Comparison of ENCODE assay signal across 21 cellular contexts in the genomic region with DNA sequence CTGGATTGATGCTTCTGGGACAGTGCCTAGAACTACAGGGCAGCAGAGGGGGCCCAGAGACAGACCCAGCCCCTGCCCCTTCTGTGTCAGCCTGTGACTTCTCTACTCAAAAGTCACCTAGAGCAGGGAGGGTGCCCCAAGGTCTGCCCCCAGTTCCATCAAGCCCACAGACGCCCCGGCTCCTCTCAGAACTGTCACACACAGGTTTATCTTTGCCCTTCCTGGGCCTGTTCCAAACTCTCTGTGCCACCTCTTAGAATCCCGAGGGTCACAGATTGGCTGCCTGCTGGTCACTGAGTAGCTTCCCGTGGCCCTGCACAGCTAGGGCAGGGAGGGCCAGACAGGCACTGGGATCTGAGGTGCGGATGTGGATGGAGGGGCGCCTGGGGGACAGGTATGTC. TPM values are rescaled to one million over a fixed set of nuclear protein-coding genes. Genes with fewer than 3 reads are reported as not detected.
DNase-seq lines count a peak whose midpoint lies in the region; ATAC-seq and TF ChIP-seq lines count a peak whose summit lies in the region.
"Had no signal": no experiment of that assay in that cellular context is flagged by ENCODE, and none has a peak within 500 bp of the region (broad histone marks: within the 10 kb centered on the region; RNA-seq: fewer than 3 reads in every experiment).

No MANE protein-coding gene starts in this region.

- peaks cover 3% of the 10 kb centered on the region for H3K9me3 Mint-ChIP-seq in activated CD4-positive, alpha-beta T cell treated with anti-CD3 and anti-CD28 coated beads, Interleukin-2, amount 10 ng/mL, durations not matched to agents 24 days and 14 days
- H3K9me3 Mint-ChIP-seq in activated T-helper 2 cell treated with anti-CD3 and anti-CD28 coated beads, Interferon-gamma antibody, Interleukin-2, Interleukin-4, amounts not matched to agents 10 μg/mL and 5 μg/mL and 100 μg/mL, durations not matched to agents 14 hours and 24 hours and 36 hours, result peaks cover 8% of the 10 kb centered on the region
- peaks cover 0 to 12% (median 0%) of the 10 kb centered on the region in 11 donors for H3K9me3 Mint-ChIP-seq in naive thymus-derived CD4-positive, alpha-beta T cell

- peak overlapping the region; percentile 76 for H3K4me3 ChIP-seq in GM12864 (ENCODE audit: low read depth, low read length)
- H3K4me3 ChIP-seq in naive thymus-derived CD4-positive, alpha-beta T cell (ENCODE audit: low read length), result peak overlapping the region; percentile 70
- H3K4me3 ChIP-seq: coronary artery, esophagus muscularis mucosa, K562, testis had no signal

- peaks cover 60 to 68% of the 10 kb centered on the region in 2 donors for H3K4me1 ChIP-seq in naive thymus-derived CD4-positive, alpha-beta T cell (ENCODE audit: control insufficient read depth in 2 of 2, insufficient read depth in 2 of 2, low read length in 2 of 2)
- H3K4me1 ChIP-seq: Caco-2 had no signal

- CTCF ChIA-PET in naive thymus-derived CD4-positive, alpha-beta T cell (lab: Charles Lee), result interaction anchor here (1.1 to 4.8 kb wide), 7 partner anchors 8 to 44 kb away, joined by 3 to 25 read pairs (median 8); no protein-coding TSS in a partner anchor

- ATAC-seq in naive thymus-derived CD4-positive, alpha-beta T cell, result no peak
- ATAC-seq in GM18907 (IDR thresholded peaks at IDR 0.05; ENCODE audit: unreplicated experiment) (no peak), HG03442 (IDR thresholded peaks at IDR 0.05; ENCODE audit: unreplicated experiment) (no peak)
- ATAC-seq: K562, left cardiac atrium had no signal

- peaks cover 8% of the 10 kb centered on the region for H3K36me3 Mint-ChIP-seq in activated CD4-positive, alpha-beta T cell treated with anti-CD3 and anti-CD28 coated beads, Interleukin-2, amount 10 ng/mL, durations not matched to agents 24 days and 14 days (ENCODE audit: low read depth)
- peaks cover 15% of the 10 kb centered on the region for H3K36me3 Mint-ChIP-seq in activated T-helper 2 cell treated with anti-CD3 and anti-CD28 coated beads, Interferon-gamma antibody, Interleukin-2, Interleukin-4, amounts not matched to agents 10 μg/mL and 5 μg/mL and 100 μg/mL, durations not matched to agents 14 hours and 24 hours and 36 hours (ENCODE audit: low read depth)
- peaks cover 0 to 38% (median 5%) of the 10 kb centered on the region in 5 donors for H3K36me3 Mint-ChIP-seq in naive thymus-derived CD4-positive, alpha-beta T cell

- intact Hi-C loops in activated CD4-positive, alpha-beta T cell treated with anti-CD3 and anti-CD28 coated beads, Interleukin-2, amount 10 ng/mL, durations not matched to agents 24 days and 14 days (cut with micrococcal nuclease), result loop anchor here (10.0 kb wide), 1 partner anchor 825 kb away; the partner anchor contains the start of gene RNF44
- intact Hi-C loops in activated T-helper 2 cell treated with anti-CD3 and anti-CD28 coated beads, Interferon-gamma antibody, Interleukin-2, Interleukin-4, amounts not matched to agents 10 μg/mL and 5 μg/mL and 100 μg/mL, durations not matched to agents 14 hours and 24 hours and 36 hours (cut with micrococcal nuclease), result no loop called here
- intact Hi-C loops in naive thymus-derived CD4-positive, alpha-beta T cell (cut with micrococcal nuclease), result loop anchor here in 1 of 2 donors (5.0 kb wide), 1 partner anchor 233 kb away; the partner anchor contains the start of gene TMED9

- H3K4me1 Mint-ChIP-seq in activated CD4-positive, alpha-beta T cell treated with anti-CD3 and anti-CD28 coated beads, Interleukin-2, amount 10 ng/mL, durations not matched to agents 24 days and 14 days, result peaks cover 75% of the 10 kb centered on the region
- H3K4me1 Mint-ChIP-seq in activated T-helper 2 cell treated with anti-CD3 and anti-CD28 coated beads, Interferon-gamma antibody, Interleukin-2, Interleukin-4, amounts not matched to agents 10 μg/mL and 5 μg/mL and 100 μg/mL, durations not matched to agents 14 hours and 24 hours and 36 hours (ENCODE audit: low read depth), result peaks cover 59% of the 10 kb centered on the region
- H3K4me1 Mint-ChIP-seq in naive thymus-derived CD4-positive, alpha-beta T cell, result peaks cover 66 to 92% (median 86%) of the 10 kb centered on the region in 7 donors

- H3K27ac ChIP-seq in naive thymus-derived CD4-positive, alpha-beta T cell (ENCODE audit: low read depth, low read length), result peak overlapping the region; percentile 87
- H3K27ac ChIP-seq: coronary artery, esophagus muscularis mucosa, testis had no signal

- H3K36me3 ChIP-seq in naive thymus-derived CD4-positive, alpha-beta T cell (ENCODE audit: control insufficient read depth in 2 of 3, insufficient read depth in 3 of 3, low read length in 3 of 3), result peaks cover 0 to 11% (median 0%) of the 10 kb centered on the region in 3 experiments
- H3K36me3 ChIP-seq: esophagus muscularis mucosa, heart right ventricle had no signal

- H3K27ac Mint-ChIP-seq in activated CD4-positive, alpha-beta T cell treated with anti-CD3 and anti-CD28 coated beads, Interleukin-2, amount 10 ng/mL, durations not matched to agents 24 days and 14 days, result no peak overlapping the region
- no peak overlapping the region for H3K27ac Mint-ChIP-seq in activated T-helper 2 cell treated with anti-CD3 and anti-CD28 coated beads, Interferon-gamma antibody, Interleukin-2, Interleukin-4, amounts not matched to agents 10 μg/mL and 5 μg/mL and 100 μg/mL, durations not matched to agents 14 hours and 24 hours and 36 hours
- peak overlapping the region; percentile 80 to 98 (median 93) for H3K27ac Mint-ChIP-seq in naive thymus-derived CD4-positive, alpha-beta T cell

- POLR2A ChIA-PET in naive thymus-derived CD4-positive, alpha-beta T cell (lab: Charles Lee), result interaction anchor here (1.1 to 8.7 kb wide), 6 partner anchors 7 to 56 kb away, joined by 3 to 123 read pairs (median 5); partner anchors contain the start of genes LMAN2, PRELID1 and RAB24

- no peak for DNase-seq in activated CD4-positive, alpha-beta T cell treated with anti-CD3 and anti-CD28 coated beads, Interleukin-2, amount 10 ng/mL, durations not matched to agents 24 days and 14 days
- DNase-seq in activated CD4-positive, alpha-beta T cell treated with anti-CD3 and anti-CD28 coated beads for 4 hours, result no peak
- no peak for DNase-seq in GM12864 (ENCODE audit: low read depth)
- no peak for DNase-seq in activated T-helper 2 cell treated with anti-CD3 and anti-CD28 coated beads, Interferon-gamma antibody, Interleukin-2, Interleukin-4, amounts not matched to agents 10 μg/mL and 5 μg/mL and 100 μg/mL, durations not matched to agents 14 hours and 24 hours and 36 hours (ENCODE audit: low spot score)
- DNase-seq in naive thymus-derived CD4-positive, alpha-beta T cell, result no peak
- no peak for DNase-seq in stimulated activated naive CD4-positive, alpha-beta T cell treated with Interleukin-2 at 50 U/mL for 16 hours (lab: John Stamatoyannopoulos, UW)
- DNase-seq: activated CD8-positive, alpha-beta memory T cell treated with anti-CD3 and anti-CD28 coated beads for 24 hours; Caco-2; GF-D8; HCEC 1CT; heart right ventricle; left cardiac atrium; NCI-H1694; NCI-H524 treated with DMSO at 0.1 percent for 48 hours; T-helper 9 cell; testis had no signal

- H3K9me3 ChIP-seq in naive thymus-derived CD4-positive, alpha-beta T cell (ENCODE audit: control insufficient read depth in 2 of 3, low read length in 3 of 3), result no peaks in the 10 kb centered on the region
- H3K9me3 ChIP-seq: Caco-2, esophagus muscularis mucosa, testis had no signal

- no peak for TF ChIP-seq CTCF in GM12864 (IDR thresholded peaks at IDR 0.05; ENCODE audit: low read depth, low read length, missing control alignments)

- H3K27me3 Mint-ChIP-seq in activated CD4-positive, alpha-beta T cell treated with anti-CD3 and anti-CD28 coated beads, Interleukin-2, amount 10 ng/mL, durations not matched to agents 24 days and 14 days, result no peaks in the 10 kb centered on the region
- no peaks in the 10 kb centered on the region for H3K27me3 Mint-ChIP-seq in activated T-helper 2 cell treated with anti-CD3 and anti-CD28 coated beads, Interferon-gamma antibody, Interleukin-2, Interleukin-4, amounts not matched to agents 10 μg/mL and 5 μg/mL and 100 μg/mL, durations not matched to agents 14 hours and 24 hours and 36 hours (ENCODE audit: low read depth)
- no peaks in the 10 kb centered on the region for H3K27me3 Mint-ChIP-seq in naive thymus-derived CD4-positive, alpha-beta T cell

- H3K4me3 Mint-ChIP-seq in activated CD4-positive, alpha-beta T cell treated with anti-CD3 and anti-CD28 coated beads, Interleukin-2, amount 10 ng/mL, durations not matched to agents 24 days and 14 days, result peak overlapping the region; percentile 84
- H3K4me3 Mint-ChIP-seq in activated T-helper 2 cell treated with anti-CD3 and anti-CD28 coated beads, Interferon-gamma antibody, Interleukin-2, Interleukin-4, amounts not matched to agents 10 μg/mL and 5 μg/mL and 100 μg/mL, durations not matched to agents 14 hours and 24 hours and 36 hours (ENCODE audit: low read depth), result peak overlapping the region; percentile 88
- H3K4me3 Mint-ChIP-seq in naive thymus-derived CD4-positive, alpha-beta T cell, result peak overlapping the region; percentile 83 to 97 (median 92)

- H3K27me3 ChIP-seq in naive thymus-derived CD4-positive, alpha-beta T cell (ENCODE audit: control insufficient read depth in 2 of 2, insufficient read depth in 2 of 2, low read length in 2 of 2), result no peaks in the 10 kb centered on the region
- H3K27me3 ChIP-seq: esophagus muscularis mucosa, heart right ventricle, testis had no signal

RNA-seq across cellular contexts. Expression of gene RGS14, which starts 1.7 kb away (rescaled TPM):
- 45.3 and 49.3 TPM in 2 replicates for total RNA-seq in activated CD4-positive, alpha-beta T cell treated with anti-CD3 and anti-CD28 coated beads, Interleukin-2, amount 10 ng/mL, durations not matched to agents 24 days and 14 days
- total RNA-seq in activated T-helper 2 cell treated with anti-CD3 and anti-CD28 coated beads, Interferon-gamma antibody, Interleukin-2, Interleukin-4, amounts not matched to agents 10 μg/mL and 5 μg/mL and 100 μg/mL, durations not matched to agents 14 hours and 24 hours and 36 hours, result 36.2 and 40.5 TPM in 2 replicates
- total RNA-seq in naive thymus-derived CD4-positive, alpha-beta T cell, result 100 to 1,000 TPM in 3 of 5 experiments, 10 to 100 TPM in 2; 68.4 to 196 (median 112) TPM
- 100 to 1,000 TPM in 1 of 2 donors, 10 to 100 TPM in 1; 32.9 to 100 TPM for polyA plus RNA-seq in naive thymus-derived CD4-positive, alpha-beta T cell

RNA-seq across cellular contexts. Expression of gene LMAN2, which starts 8.0 kb away (rescaled TPM):
- 105 and 108 TPM in 2 replicates for total RNA-seq in activated CD4-positive, alpha-beta T cell treated with anti-CD3 and anti-CD28 coated beads, Interleukin-2, amount 10 ng/mL, durations not matched to agents 24 days and 14 days
- 130 and 137 TPM in 2 replicates for total RNA-seq in activated T-helper 2 cell treated with anti-CD3 and anti-CD28 coated beads, Interferon-gamma antibody, Interleukin-2, Interleukin-4, amounts not matched to agents 10 μg/mL and 5 μg/mL and 100 μg/mL, durations not matched to agents 14 hours and 24 hours and 36 hours
- 100 to 1,000 TPM in 2 of 5 experiments, 10 to 100 TPM in 3; 71.8 to 144 (median 99.7) TPM for total RNA-seq in naive thymus-derived CD4-positive, alpha-beta T cell
- polyA plus RNA-seq in naive thymus-derived CD4-positive, alpha-beta T cell, result 100 to 1,000 TPM; 194 to 202 TPM

RNA-seq across cellular contexts. Expression of gene SLC34A1, which starts 24.8 kb away (rescaled TPM):
- not detected in 2 replicates for total RNA-seq in activated CD4-positive, alpha-beta T cell treated with anti-CD3 and anti-CD28 coated beads, Interleukin-2, amount 10 ng/mL, durations not matched to agents 24 days and 14 days
- total RNA-seq in activated T-helper 2 cell treated with anti-CD3 and anti-CD28 coated beads, Interferon-gamma antibody, Interleukin-2, Interleukin-4, amounts not matched to agents 10 μg/mL and 5 μg/mL and 100 μg/mL, durations not matched to agents 14 hours and 24 hours and 36 hours, result not detected in 2 replicates
- under 1 TPM in 2 of 5 experiments, not detected in 3; 0.27 to 0.29 TPM for total RNA-seq in naive thymus-derived CD4-positive, alpha-beta T cell
- not detected for polyA plus RNA-seq in naive thymus-derived CD4-positive, alpha-beta T cell
- total RNA-seq: Caco-2, esophagus muscularis mucosa, K562, left cardiac atrium had no signal
- polyA plus RNA-seq: heart right ventricle, K562 had no signal

RNA-seq across cellular contexts. Expression of gene PFN3, which starts 41.0 kb away (rescaled TPM):
- not detected in 2 replicates for total RNA-seq in activated CD4-positive, alpha-beta T cell treated with anti-CD3 and anti-CD28 coated beads, Interleukin-2, amount 10 ng/mL, durations not matched to agents 24 days and 14 days
- not detected in 2 replicates for total RNA-seq in activated T-helper 2 cell treated with anti-CD3 and anti-CD28 coated beads, Interferon-gamma antibody, Interleukin-2, Interleukin-4, amounts not matched to agents 10 μg/mL and 5 μg/mL and 100 μg/mL, durations not matched to agents 14 hours and 24 hours and 36 hours
- not detected for total RNA-seq in naive thymus-derived CD4-positive, alpha-beta T cell
- not detected for polyA plus RNA-seq in naive thymus-derived CD4-positive, alpha-beta T cell
- total RNA-seq: Caco-2, esophagus muscularis mucosa, heart right ventricle, K562, left cardiac atrium had no signal
- polyA plus RNA-seq: heart right ventricle, K562 had no signal

RNA-seq across cellular contexts. Expression of gene MXD3, which starts 47.8 kb away (rescaled TPM):
- total RNA-seq in activated CD4-positive, alpha-beta T cell treated with anti-CD3 and anti-CD28 coated beads, Interleukin-2, amount 10 ng/mL, durations not matched to agents 24 days and 14 days, result 9.1 and 11.7 TPM in 2 replicates
- 12.8 and 13.9 TPM in 2 replicates for total RNA-seq in activated T-helper 2 cell treated with anti-CD3 and anti-CD28 coated beads, Interferon-gamma antibody, Interleukin-2, Interleukin-4, amounts not matched to agents 10 μg/mL and 5 μg/mL and 100 μg/mL, durations not matched to agents 14 hours and 24 hours and 36 hours
- total RNA-seq in naive thymus-derived CD4-positive, alpha-beta T cell, result 10 to 100 TPM in 4 of 5 experiments, 1 to 10 TPM in 1; 8.8 to 39.8 (median 18.3) TPM
- polyA plus RNA-seq in naive thymus-derived CD4-positive, alpha-beta T cell, result under 1 TPM; 0.63 to 0.75 TPM

Comparison
In these comparisons a context has a peak if more than half of its experiments do, and no peak if none do; other contexts are left out.
1. H3K27ac Mint-ChIP-seq: peak in naive thymus-derived CD4-positive, alpha-beta T cell (9 of 9); none in activated CD4-positive, alpha-beta T cell treated with anti-CD3 and anti-CD28 coated beads, Interleukin-2, amount 10 ng/mL, durations not matched to agents 24 days and 14 days (single experiment) and activated T-helper 2 cell treated with anti-CD3 and anti-CD28 coated beads, Interferon-gamma antibody, Interleukin-2, Interleukin-4, amounts not matched to agents 10 μg/mL and 5 μg/mL and 100 μg/mL, durations not matched to agents 14 hours and 24 hours and 36 hours (single experiment).
2. Peak in every context shown above with its lines, with median percentiles within 50 percentile points of each other: H3K4me3 Mint-ChIP-seq.